ENCODE assay signal across 17 cellular contexts in genomic region chr7:114217026-114217425, GRCh38.
DNase-seq lines count a peak whose midpoint lies in the region; ATAC-seq and TF ChIP-seq lines count a peak whose summit lies in the region.
"Had no signal": no experiment of that assay in that cellular context is flagged by ENCODE, and none has a peak within 500 bp of the region (broad histone marks: within the 10 kb centered on the region; RNA-seq: fewer than 3 reads in every experiment).

No MANE protein-coding gene starts in this region.

- TF ChIP-seq CTCF in AG09309 (IDR thresholded peaks at IDR 0.05; ENCODE audit: control insufficient read depth, insufficient read depth, low read depth, low read length, missing control alignments) (peak; percentile 8), OCI-LY3 (IDR thresholded peaks at IDR 0.05; ENCODE audit: low read depth, low read length) (peak; percentile 77), epithelial cell of esophagus (IDR thresholded peaks at IDR 0.05; ENCODE audit: insufficient read depth, low read depth, low read length, missing control alignments) (no peak)

- H3K27ac ChIP-seq in OCI-LY3 (ENCODE audit: low read length) = no peak overlapping the region
- H3K27ac ChIP-seq: uterus had no signal

- no peaks in the 10 kb centered on the region for H3K79me2 ChIP-seq in OCI-LY3 (ENCODE audit: low read length)

- H4K20me1 ChIP-seq in OCI-LY3 (ENCODE audit: insufficient read depth, low read length) = no peaks in the 10 kb centered on the region

- ATAC-seq in GM18502 (IDR thresholded peaks at IDR 0.05; ENCODE audit: poor library complexity, unreplicated experiment) = peak; percentile 48
- ATAC-seq in GM19463 (IDR thresholded peaks at IDR 0.05; ENCODE audit: unreplicated experiment) = no peak

- peaks cover 12% of the 10 kb centered on the region for H3K4me1 ChIP-seq in OCI-LY3 (ENCODE audit: low read length)
- H3K4me1 ChIP-seq: uterus had no signal

- H3K4me2 ChIP-seq in OCI-LY3 (ENCODE audit: low read length) = no peak overlapping the region

- no peak overlapping the region for H3K9ac ChIP-seq in OCI-LY3 (ENCODE audit: low read length)

- H2AFZ ChIP-seq in OCI-LY3 (ENCODE audit: low read depth, low read length) = no peak overlapping the region

- no peaks in the 10 kb centered on the region for H3K9me3 ChIP-seq in OCI-LY3 (ENCODE audit: insufficient read depth, low read length)
- H3K9me3 ChIP-seq: uterus had no signal

- no peaks in the 10 kb centered on the region for H3K27me3 ChIP-seq in OCI-LY3 (ENCODE audit: low read depth, low read length)
- H3K27me3 ChIP-seq: uterus had no signal

- H3K36me3 ChIP-seq in OCI-LY3 (replicated peaks; ENCODE audit: low read depth, low read length) = no peaks in the 10 kb centered on the region
- H3K36me3 ChIP-seq: uterus had no signal

- no peak for DNase-seq in AG09309 (ENCODE audit: low read depth)
- peak; percentile 3 for DNase-seq in epithelial cell of esophagus (ENCODE audit: low read depth)
- DNase-seq in inferior parietal cortex (ENCODE audit: extremely low spot score) = no peak
- DNase-seq in stimulated activated naive CD4-positive, alpha-beta T cell treated with Interleukin-2 at 50 U/mL for 16 hours (lab: John Stamatoyannopoulos, UW) = no peak
- no peak for DNase-seq in activated gamma-delta T cell (lab: John Stamatoyannopoulos, UW)
- DNase-seq: activated CD4-positive, alpha-beta T cell treated with anti-CD3 and anti-CD28 coated beads, Interleukin-2, amount 50 U/mL, for 4 hours; aorta; naive B cell; NCI-H1105; NCI-H510A treated with DMSO at 0.1 percent for 48 hours; retina; SHP77 treated with DMSO at 0.1 percent for 48 hours; stimulated activated CD4-positive, alpha-beta T cell treated with anti-CD3 and anti-CD28 coated beads, Interleukin-4, amount 100 ng/mL, for 1 hour; uterus had no signal

- H3K4me3 ChIP-seq in AG09309 (ENCODE audit: control insufficient read depth, low read depth, low read length) = no peak overlapping the region
- H3K4me3 ChIP-seq in OCI-LY3 (ENCODE audit: low read length) = no peak overlapping the region
- no peak overlapping the region for H3K4me3 ChIP-seq in epithelial cell of esophagus (ENCODE audit: low read length)
- H3K4me3 ChIP-seq: uterus had no signal
